In the genomic region with DNA sequence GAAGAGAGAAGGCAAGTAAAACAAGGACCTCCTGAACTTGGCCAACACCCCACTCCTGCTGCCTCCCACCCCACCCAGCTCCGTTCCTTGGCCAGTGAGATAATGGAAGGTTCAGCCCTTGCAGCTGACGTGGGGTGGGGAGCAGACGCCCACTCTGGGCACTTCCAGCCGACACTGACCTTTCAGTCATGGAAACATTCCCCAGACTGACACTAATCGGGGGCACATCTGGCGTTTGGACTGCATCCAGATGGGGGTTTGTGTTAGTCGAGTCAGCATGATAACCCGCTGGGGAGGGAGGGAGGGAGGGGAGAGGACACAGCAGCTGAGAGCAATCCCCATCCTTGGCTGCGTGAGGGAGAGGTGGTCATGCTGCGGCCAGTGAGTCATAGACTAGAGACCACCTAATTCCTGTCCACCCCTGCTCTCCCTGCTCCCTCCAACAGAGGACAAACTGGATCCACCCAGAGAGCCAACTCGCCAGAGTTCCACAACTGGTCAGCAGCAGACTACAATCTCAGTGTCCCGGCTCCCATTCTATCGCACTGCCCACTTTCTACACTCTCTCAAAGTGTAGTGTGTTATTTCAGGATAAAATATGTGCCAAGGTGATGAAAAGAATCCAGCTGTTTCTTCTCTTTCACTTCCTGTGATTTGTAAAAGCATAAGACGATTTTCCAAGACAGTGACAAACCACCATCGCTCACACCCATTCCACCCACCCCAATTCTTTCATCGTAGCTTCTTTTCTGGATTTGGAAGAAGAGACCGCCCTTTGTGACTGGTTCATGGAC, we compare ENCODE assay signal across 1 cellular context.
TF ChIP-seq lines count a peak whose summit lies in the region.

No MANE protein-coding gene starts in this region.

TF ChIP-seq in SK-N-SH, 30 proteins besides CTCF, POLR2A, EP300 and RAD21 (continued from another document):
- TF ChIP-seq, protein P1, sequence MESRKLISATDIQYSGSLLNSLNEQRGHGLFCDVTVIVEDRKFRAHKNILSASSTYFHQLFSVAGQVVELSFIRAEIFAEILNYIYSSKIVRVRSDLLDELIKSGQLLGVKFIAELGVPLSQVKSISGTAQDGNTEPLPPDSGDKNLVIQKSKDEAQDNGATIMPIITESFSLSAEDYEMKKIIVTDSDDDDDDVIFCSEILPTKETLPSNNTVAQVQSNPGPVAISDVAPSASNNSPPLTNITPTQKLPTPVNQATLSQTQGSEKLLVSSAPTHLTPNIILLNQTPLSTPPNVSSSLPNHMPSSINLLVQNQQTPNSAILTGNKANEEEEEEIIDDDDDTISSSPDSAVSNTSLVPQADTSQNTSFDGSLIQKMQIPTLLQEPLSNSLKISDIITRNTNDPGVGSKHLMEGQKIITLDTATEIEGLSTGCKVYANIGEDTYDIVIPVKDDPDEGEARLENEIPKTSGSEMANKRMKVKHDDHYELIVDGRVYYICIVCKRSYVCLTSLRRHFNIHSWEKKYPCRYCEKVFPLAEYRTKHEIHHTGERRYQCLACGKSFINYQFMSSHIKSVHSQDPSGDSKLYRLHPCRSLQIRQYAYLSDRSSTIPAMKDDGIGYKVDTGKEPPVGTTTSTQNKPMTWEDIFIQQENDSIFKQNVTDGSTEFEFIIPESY (IDR thresholded peaks at IDR 0.05; ENCODE audit: borderline replicate concordance, low read depth), result no peak
- TF ChIP-seq RXRA (IDR thresholded peaks at IDR 0.05; ENCODE audit: borderline replicate concordance, low read depth), result no peak
- TF ChIP-seq NRF1 (IDR thresholded peaks at IDR 0.05; ENCODE audit: low read depth, low read length), result no peak
- no peak for TF ChIP-seq YY1 (IDR thresholded peaks at IDR 0.05; ENCODE audit: low read depth)
- 0 out of 2 replicates have a peak, but pooled peaks have one; percentile 30 for TF ChIP-seq POLR2AphosphoS5 (IDR thresholded peaks at IDR 0.05; ENCODE audit: low read depth, low read length)
- TF ChIP-seq MXI1 (IDR thresholded peaks at IDR 0.05; ENCODE audit: low read depth, low read length), result peak; percentile 62; the same call in 1 of the 2 replicates
- TF ChIP-seq MEF2A (IDR thresholded peaks at IDR 0.05; ENCODE audit: borderline replicate concordance, low read depth), result no peak
- TF ChIP-seq JUND (IDR thresholded peaks at IDR 0.05), result no peak
- peak; percentile 88; the same call in 1 of the 2 replicates for TF ChIP-seq FOXJ3 (CRISPR knock-in tag; IDR thresholded peaks at IDR 0.05)
- TF ChIP-seq GABPA (IDR thresholded peaks at IDR 0.05; ENCODE audit: low read depth), result no peak
- TF ChIP-seq ELF1 (IDR thresholded peaks at IDR 0.05), result no peak
- TF ChIP-seq, protein P2, sequence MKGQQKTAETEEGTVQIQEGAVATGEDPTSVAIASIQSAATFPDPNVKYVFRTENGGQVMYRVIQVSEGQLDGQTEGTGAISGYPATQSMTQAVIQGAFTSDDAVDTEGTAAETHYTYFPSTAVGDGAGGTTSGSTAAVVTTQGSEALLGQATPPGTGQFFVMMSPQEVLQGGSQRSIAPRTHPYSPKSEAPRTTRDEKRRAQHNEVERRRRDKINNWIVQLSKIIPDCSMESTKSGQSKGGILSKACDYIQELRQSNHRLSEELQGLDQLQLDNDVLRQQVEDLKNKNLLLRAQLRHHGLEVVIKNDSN (IDR thresholded peaks at IDR 0.05; ENCODE audit: borderline replicate concordance, low read depth), result no peak
- TF ChIP-seq SMC3 (IDR thresholded peaks at IDR 0.05; ENCODE audit: low read depth, low read length), result peak; percentile 11; the same call in 1 of the 2 replicates
- no peak for TF ChIP-seq FOSL2 (IDR thresholded peaks at IDR 0.05; ENCODE audit: borderline replicate concordance, low read depth)
- 0 out of 2 replicates have a peak, but pooled peaks have one; percentile 19 for TF ChIP-seq NFIC (IDR thresholded peaks at IDR 0.05; ENCODE audit: borderline replicate concordance)
- TF ChIP-seq, protein P3, sequence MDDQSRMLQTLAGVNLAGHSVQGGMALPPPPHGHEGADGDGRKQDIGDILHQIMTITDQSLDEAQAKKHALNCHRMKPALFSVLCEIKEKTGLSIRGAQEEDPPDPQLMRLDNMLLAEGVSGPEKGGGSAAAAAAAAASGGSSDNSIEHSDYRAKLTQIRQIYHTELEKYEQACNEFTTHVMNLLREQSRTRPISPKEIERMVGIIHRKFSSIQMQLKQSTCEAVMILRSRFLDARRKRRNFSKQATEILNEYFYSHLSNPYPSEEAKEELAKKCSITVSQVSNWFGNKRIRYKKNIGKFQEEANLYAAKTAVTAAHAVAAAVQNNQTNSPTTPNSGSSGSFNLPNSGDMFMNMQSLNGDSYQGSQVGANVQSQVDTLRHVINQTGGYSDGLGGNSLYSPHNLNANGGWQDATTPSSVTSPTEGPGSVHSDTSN (IDR thresholded peaks at IDR 0.05), result 0 out of 2 replicates have a peak, but pooled peaks have one; percentile 4
- no peak for TF ChIP-seq TAF1 (IDR thresholded peaks at IDR 0.05; ENCODE audit: borderline replicate concordance, low read depth, low read length)
- TF ChIP-seq TCF12 (IDR thresholded peaks at IDR 0.05), result peak; percentile 67
- peak; percentile 91 for TF ChIP-seq RCOR1 (IDR thresholded peaks at IDR 0.05; ENCODE audit: low read length)
- TF ChIP-seq TEAD4 (IDR thresholded peaks at IDR 0.05; ENCODE audit: borderline replicate concordance, insufficient read depth), result no peak
